Comparison of ENCODE assay signal across 8 cellular contexts in the genomic region with DNA sequence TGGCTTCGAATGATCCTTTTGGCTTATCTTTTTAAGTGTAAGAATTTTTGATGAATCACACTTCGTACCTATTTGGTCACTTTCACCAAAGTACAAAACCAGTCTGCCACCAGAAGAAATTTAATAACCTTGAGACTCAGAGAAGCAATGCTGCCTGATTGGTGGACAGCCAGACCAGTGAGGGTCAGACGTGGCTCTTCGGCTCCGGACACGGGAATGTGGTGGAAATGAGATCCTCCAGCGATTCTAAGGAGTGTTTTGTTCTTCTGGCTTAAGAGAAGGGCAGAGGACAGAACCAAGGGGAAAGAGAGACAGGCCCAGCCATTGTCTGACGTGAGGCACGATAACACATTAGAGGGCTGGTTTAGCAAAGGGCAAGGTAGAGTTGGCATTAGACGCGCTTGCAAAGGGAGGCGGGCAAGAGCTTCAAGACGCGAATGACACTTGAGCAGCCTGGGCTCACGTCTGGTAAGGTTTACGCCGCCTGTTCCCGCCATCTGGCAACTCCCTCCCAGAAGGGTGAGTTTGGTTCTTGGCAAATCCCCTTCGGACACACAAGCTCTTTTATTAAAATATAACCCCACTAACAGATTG. TPM values are rescaled to one million over a fixed set of nuclear protein-coding genes. Genes with fewer than 3 reads are reported as not detected.
A peak's percentile ranks its signal among the peaks of the same experiment; 100 is the strongest.
DNase-seq lines count a peak whose midpoint lies in the region; ATAC-seq and TF ChIP-seq lines count a peak whose summit lies in the region.

No MANE protein-coding gene starts in this region.

- TF ChIP-seq CTCF in cardiac fibroblast (IDR thresholded peaks at IDR 0.05; ENCODE audit: low read depth, low read length): no peak
- TF ChIP-seq CTCF in lung (IDR thresholded peaks at IDR 0.05; ENCODE audit: control extremely low read depth, extremely low read depth): no peak
- no peak for TF ChIP-seq CTCF in upper lobe of right lung (IDR thresholded peaks at IDR 0.05)

- WGBS in lung, 2 donors: 15 to 26% methylated on average over 19 of the region's 19 CpGs

- H3K4me1 ChIP-seq in lung (ENCODE audit: control insufficient read depth in 2 of 2, insufficient read depth in 2 of 2, low read length in 2 of 2) (peaks cover 0 to 4% of the 10 kb centered on the region in 2 donors), upper lobe of right lung (no peaks in the 10 kb centered on the region)

- peak overlapping the region; percentile 51 to 56 for H3K4me3 ChIP-seq in cardiac fibroblast (replicated peaks in 1 of 2; ENCODE audit: low read depth in 2 of 2, low read length in 2 of 2)
- H3K4me3 ChIP-seq in lung: no peak overlapping the region
- H3K4me3 ChIP-seq in upper lobe of right lung: peak overlapping the region; percentile 57

- H3K36me3 ChIP-seq in lung (ENCODE audit: control insufficient read depth in 2 of 2, insufficient read depth in 2 of 2, low read length in 2 of 2): no peaks in the 10 kb centered on the region
- H3K36me3 ChIP-seq in upper lobe of right lung: no peaks in the 10 kb centered on the region

- intact Hi-C loops in upper lobe of right lung (cut with DNase I): no loop called here

- H3K27ac ChIP-seq in lung (ENCODE audit: low read depth in 1 of 2, low read length in 1 of 2) (peak overlapping the region; percentile 92 to 93), upper lobe of right lung (peak overlapping the region; percentile 95)

- peak; percentile 61 for DNase-seq in NK-92 treated with Interleukin-12 subunit alpha and Interleukin-12 subunit beta, amount 100 ng/mL, for 24 hours (lab: John Stamatoyannopoulos, UW)
- DNase-seq in NK-92 (lab: John Stamatoyannopoulos, UW; ENCODE audit: unreplicated experiment) (no peak), NCI-H524 treated with DMSO at 0.1 percent for 48 hours (lab: John Stamatoyannopoulos, UW) (peak; percentile 97), cardiac fibroblast (ENCODE audit: low read depth in 2 of 2) (no peak), lung (ENCODE audit: low spot score) (no peak), upper lobe of right lung (no peak)

- no peaks in the 10 kb centered on the region for H3K27me3 ChIP-seq in lung (ENCODE audit: control insufficient read depth, insufficient read depth)
- no peaks in the 10 kb centered on the region for H3K27me3 ChIP-seq in upper lobe of right lung

- peak; percentile 23 for ATAC-seq in HG02852 (IDR thresholded peaks at IDR 0.05; ENCODE audit: unreplicated experiment)
- ATAC-seq in lung (ENCODE audit: insufficient read depth, low FRiP score): peak; percentile 63
- peak; percentile 72 for ATAC-seq in upper lobe of right lung
- ATAC-seq in GM18868 (IDR thresholded peaks at IDR 0.05; ENCODE audit: unreplicated experiment): no peak

- no peaks in the 10 kb centered on the region for H3K9me3 ChIP-seq in lung (ENCODE audit: control insufficient read depth in 2 of 2, insufficient read depth in 1 of 2, low read length in 1 of 2)
- H3K9me3 ChIP-seq in upper lobe of right lung: no peaks in the 10 kb centered on the region

RNA-seq across cellular contexts. Expression of gene EZR, which starts 49.9 kb away (rescaled TPM):
- total RNA-seq in lung: 100 to 1,000 TPM; 168 to 452 TPM
- 100 to 1,000 TPM; 173 to 222 TPM for polyA plus RNA-seq in lung
- total RNA-seq in upper lobe of right lung: 260 TPM

Comparison
In these comparisons a context has a peak if more than half of its experiments do, and no peak if none do; other contexts are left out.
1. DNase-seq: peak in NK-92 treated with Interleukin-12 subunit alpha and Interleukin-12 subunit beta, amount 100 ng/mL, for 24 hours (single experiment) and NCI-H524 treated with DMSO at 0.1 percent for 48 hours (single experiment); none in NK-92 (single experiment), cardiac fibroblast (0 of 2), lung (single experiment) and upper lobe of right lung (single experiment).